22 cellular contexts compared by ENCODE assay signal in the genomic region with DNA sequence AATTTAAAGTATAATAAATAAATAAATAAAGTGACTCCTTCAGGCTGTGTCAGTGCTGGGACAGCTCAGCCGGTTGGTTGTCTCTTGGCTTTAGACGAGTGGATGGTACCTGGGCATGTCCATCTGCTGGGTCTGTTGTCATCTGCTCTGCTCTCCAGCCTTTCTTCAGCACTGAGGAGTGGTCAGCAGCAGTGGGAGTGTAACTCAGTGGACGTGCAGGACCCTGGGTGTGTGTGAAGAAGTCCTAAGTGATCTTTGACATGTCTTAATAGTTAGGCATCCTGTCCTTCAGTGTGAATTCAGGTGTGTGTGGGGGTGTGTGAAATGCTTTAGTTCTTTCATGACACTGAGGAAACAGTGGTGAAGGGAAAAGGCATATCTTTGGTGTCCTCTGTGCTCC. TPM values are rescaled to one million over a fixed set of nuclear protein-coding genes. Genes with fewer than 3 reads are reported as not detected.
DNase-seq lines count a peak whose midpoint lies in the region; ATAC-seq and TF ChIP-seq lines count a peak whose summit lies in the region.
"Had no signal": no experiment of that assay in that cellular context is flagged by ENCODE, and none has a peak within 500 bp of the region (broad histone marks: within the 10 kb centered on the region; RNA-seq: fewer than 3 reads in every experiment).

No MANE protein-coding gene starts in this region.

- H3K79me1 ChIP-seq in trophoblast cell (ENCODE audit: low read length) = no peaks in the 10 kb centered on the region

- peak overlapping the region; percentile 0 for H3K4ac ChIP-seq in trophoblast cell (ENCODE audit: low read depth, low read length)

- H3K27ac ChIP-seq in GM23248 = peak overlapping the region; percentile 93
- peak overlapping the region; percentile 91 for H3K27ac ChIP-seq in PC-3 (ENCODE audit: low read length)
- H3K27ac ChIP-seq in epithelial cell of prostate = peak overlapping the region; percentile 26
- H3K27ac ChIP-seq in trophoblast cell (ENCODE audit: low read depth, low read length) = no peak overlapping the region
- H3K27ac ChIP-seq in tibial artery = no peak overlapping the region
- H3K27ac ChIP-seq in A673 (ENCODE audit: low read depth, low read length, poor library complexity, severe bottlenecking) = no peak overlapping the region
- H3K27ac ChIP-seq: HL-60, neural progenitor cell had no signal

- WGBS in GM23248 (ENCODE audit: low coverage in 1 of 2, low lambda C conversion rate in 2 of 2, missing lambda C conversion rate in 2 of 2), 2 experiments = 75 to 77% methylated on average over 3 of the region's 3 CpGs
- no CpG with 5 or more reads among the region's 3 CpGs for WGBS in trophoblast cell (ENCODE audit: extremely low coverage, insufficient coverage, insufficient read length)

- TF ChIP-seq CTCF in PC-3 (conservative IDR thresholded peaks at IDR 0.05; ENCODE audit: low read depth, low read length) (no peak), tibial artery (IDR thresholded peaks at IDR 0.05) (no peak), A673 (conservative IDR thresholded peaks at IDR 0.05; ENCODE audit: low read depth, low read length) (no peak)

- H3F3A ChIP-seq in GM23248 (ENCODE audit: insufficient read depth) (peaks cover 69% of the 10 kb centered on the region), PC-3 (ENCODE audit: low read length, unreplicated experiment) (peaks cover 18% of the 10 kb centered on the region)

- POLR2A ChIA-PET in PC-3 (lab: Charles Lee; ENCODE audit: unreplicated experiment) (no interaction called here), A673 (lab: Charles Lee; ENCODE audit: low non-redundant PET) (no interaction called here)

- H2BK120ac ChIP-seq in trophoblast cell (ENCODE audit: insufficient read depth, low read length, poor library complexity) = no peak overlapping the region

- no peak for ATAC-seq in PC-3
- ATAC-seq: activated CD4-positive, CD25-positive, alpha-beta regulatory T cell treated with anti-CD3 and anti-CD28 coated beads, Interleukin-2, amount 50 U/mL, for 24 hours; left lobe of liver had no signal

- CTCF ChIA-PET in PC-3 (lab: Charles Lee) = no interaction called here
- CTCF ChIA-PET in A673 (lab: Charles Lee) = no interaction called here

- no peak overlapping the region for H3K18ac ChIP-seq in trophoblast cell (ENCODE audit: low read length)

- H3K23ac ChIP-seq in trophoblast cell (ENCODE audit: low read length) = no peak overlapping the region

- no peak overlapping the region for H4K91ac ChIP-seq in trophoblast cell (ENCODE audit: low read depth, low read length)

- BruUV-seq in PC-3 (replicated peaks; lab: Mats Ljungman, UMichigan) = no TSS peak
- no TSS peak for BruUV-seq in A673 (replicated peaks; lab: Mats Ljungman, UMichigan)

- H3K27me3 ChIP-seq in GM23248 (replicated peaks; ENCODE audit: insufficient read depth) = no peaks in the 10 kb centered on the region
- H3K27me3 ChIP-seq in PC-3 (ENCODE audit: low read length) = no peaks in the 10 kb centered on the region
- no peaks in the 10 kb centered on the region for H3K27me3 ChIP-seq in trophoblast cell (ENCODE audit: insufficient read depth, low read length)
- no peaks in the 10 kb centered on the region for H3K27me3 ChIP-seq in tibial artery
- no peaks in the 10 kb centered on the region for H3K27me3 ChIP-seq in A673 (replicated peaks; ENCODE audit: insufficient read depth, low read depth, low read length, poor library complexity)
- H3K27me3 ChIP-seq: neural progenitor cell, vagina had no signal

- H3K9me2 ChIP-seq in GM23248 (ENCODE audit: insufficient read depth) (no peaks in the 10 kb centered on the region), PC-3 (replicated peaks; ENCODE audit: low read length) (no peaks in the 10 kb centered on the region)

- H4K20me1 ChIP-seq in GM23248 (ENCODE audit: insufficient read depth) (0 out of 2 replicates have a peak, but pooled peaks cover 3% of the 10 kb centered on the region), PC-3 (ENCODE audit: low read length) (no peaks in the 10 kb centered on the region)

- H2AFZ ChIP-seq in GM23248 (no peak overlapping the region), PC-3 (ENCODE audit: low read length) (no peak overlapping the region), trophoblast cell (ENCODE audit: insufficient read depth, low read length, poor library complexity) (no peak overlapping the region)
- H2AFZ ChIP-seq: neural progenitor cell had no signal

- H4K12ac ChIP-seq in trophoblast cell (ENCODE audit: low read depth, low read length) = no peak overlapping the region

- no peak overlapping the region for H2BK5ac ChIP-seq in trophoblast cell (ENCODE audit: low read depth, low read length, poor library complexity)

- no peak overlapping the region for H3K4me3 ChIP-seq in GM23248
- H3K4me3 ChIP-seq in PC-3 (ENCODE audit: low read length) = no peak overlapping the region
- no peak overlapping the region for H3K4me3 ChIP-seq in trophoblast cell (ENCODE audit: low read depth, low read length)
- H3K4me3 ChIP-seq in tibial artery = no peak overlapping the region
- H3K4me3 ChIP-seq in A673 (ENCODE audit: low read depth, low read length, poor library complexity, severe bottlenecking) = no peak overlapping the region
- H3K4me3 ChIP-seq: neural progenitor cell, vagina had no signal

- no peak overlapping the region for H4K8ac ChIP-seq in trophoblast cell (ENCODE audit: low read depth, low read length)

- H3K4me1 ChIP-seq in GM23248 (ENCODE audit: insufficient read depth) (peaks cover 88% of the 10 kb centered on the region), PC-3 (ENCODE audit: insufficient read depth, low read length) (peaks cover 91% of the 10 kb centered on the region), trophoblast cell (ENCODE audit: control insufficient read depth in 1 of 2, insufficient read depth in 2 of 2, low read length in 2 of 2) (peaks cover 6 to 17% of the 10 kb centered on the region in 2 experiments), tibial artery (peaks cover 0 to 90% (median 48%) of the 10 kb centered on the region in 4 donors), A673 (ENCODE audit: insufficient read depth, low read length, poor library complexity, severe bottlenecking) (peaks cover 48% of the 10 kb centered on the region)
- H3K4me1 ChIP-seq: neural progenitor cell had no signal

- H2AK5ac ChIP-seq in trophoblast cell (ENCODE audit: low read length) = no peak overlapping the region

- H3K79me2 ChIP-seq in GM23248 (ENCODE audit: insufficient read depth) (peaks cover 82% of the 10 kb centered on the region), PC-3 (ENCODE audit: low read length) (peaks cover 86% of the 10 kb centered on the region), trophoblast cell (ENCODE audit: control insufficient read depth, insufficient read depth, low read length, poor library complexity) (peaks cover 15% of the 10 kb centered on the region)

- DNase-seq in GM23248 (no peak), PC-3 (no peak), epithelial cell of prostate (ENCODE audit: low read depth, low spot score) (no peak), trophoblast cell (no peak), NCI-H510A treated with DMSO at 0.1 percent for 48 hours (lab: John Stamatoyannopoulos, UW) (no peak), tibial artery (no peak), NCI-H1417 treated with DMSO at 0.1 percent for 48 hours (lab: John Stamatoyannopoulos, UW) (no peak), A673 (ENCODE audit: low spot score) (no peak)
- DNase-seq: activated CD8-positive, alpha-beta memory T cell treated with anti-CD3 and anti-CD28 coated beads for 24 hours; activated naive CD4-positive, alpha-beta T cell treated with anti-CD3 and anti-CD28 coated beads for 36 hours; activated T-cell treated with anti-CD3 and anti-CD28 coated beads, Interleukin-2, amount 50 U/mL, for 48 hours; amygdala; CD4-positive, CD25-positive, alpha-beta regulatory T cell; DMS153; GDM1; NCI-H1694; stimulated activated CD8-positive, alpha-beta memory T cell treated with anti-CD3 and anti-CD28 coated beads, Interleukin-4, amount 100 ng/mL, for 48 hours had no signal

- no peak overlapping the region for H3K14ac ChIP-seq in trophoblast cell (ENCODE audit: low read length)

- no peak overlapping the region for H2BK12ac ChIP-seq in trophoblast cell (ENCODE audit: low read length)

- H3K9me3 ChIP-seq in GM23248 (ENCODE audit: low read depth) = no peaks in the 10 kb centered on the region
- no peaks in the 10 kb centered on the region for H3K9me3 ChIP-seq in PC-3 (ENCODE audit: low read length)
- H3K9me3 ChIP-seq in trophoblast cell (ENCODE audit: insufficient read depth, low read depth, low read length) = no peaks in the 10 kb centered on the region
- no peaks in the 10 kb centered on the region for H3K9me3 ChIP-seq in tibial artery
- H3K9me3 ChIP-seq in A673 (ENCODE audit: low read depth, low read length, poor library complexity, severe bottlenecking) = no peaks in the 10 kb centered on the region
- H3K9me3 ChIP-seq: vagina had no signal

- intact Hi-C loops in PC-3 (cut with micrococcal nuclease) (no loop called here), tibial artery (cut with DNase I; ENCODE audit: low total_unique reads) (no loop called here), A673 (cut with micrococcal nuclease; ENCODE audit: unreplicated experiment) (loop anchor here (5.0 kb wide), 1 partner anchor 85 kb away; no protein-coding TSS in a partner anchor)

- H3K9ac ChIP-seq in GM23248 (no peak overlapping the region), PC-3 (ENCODE audit: low read length) (no peak overlapping the region), trophoblast cell (ENCODE audit: low read length) (no peak overlapping the region)
- H3K9ac ChIP-seq: neural progenitor cell had no signal

- in situ Hi-C loops in GM23248 (cut with MboI) = no loop called here

- H3K4me2 ChIP-seq in GM23248 (ENCODE audit: unreplicated experiment) = peak overlapping the region; percentile 90
- H3K4me2 ChIP-seq in PC-3 (ENCODE audit: low read length) = no peak overlapping the region
- no peak overlapping the region for H3K4me2 ChIP-seq in trophoblast cell (ENCODE audit: low read length)
- H3K4me2 ChIP-seq: neural progenitor cell had no signal

- no peaks in the 10 kb centered on the region for H3K36me3 ChIP-seq in GM23248 (ENCODE audit: low read depth)
- peaks cover 5% of the 10 kb centered on the region; the same call in 1 of the 2 replicates for H3K36me3 ChIP-seq in PC-3 (ENCODE audit: low read depth, low read length)
- peaks cover 0 to under 1% of the 10 kb centered on the region in 2 experiments for H3K36me3 ChIP-seq in trophoblast cell (ENCODE audit: control insufficient read depth in 1 of 2, insufficient read depth in 2 of 2, low read length in 2 of 2)
- H3K36me3 ChIP-seq in tibial artery = no peaks in the 10 kb centered on the region
- no peaks in the 10 kb centered on the region for H3K36me3 ChIP-seq in A673 (ENCODE audit: insufficient read depth, low read length, poor library complexity, severe bottlenecking)
- H3K36me3 ChIP-seq: neural progenitor cell, vagina had no signal

RNA-seq across cellular contexts. Expression of a gene that starts 24.3 kb away (rescaled TPM):
- total RNA-seq in GM23248 (2014; rRNA removed; shearing (Covaris generic)) = 50.8 and 55.9 TPM in 2 replicates
- 21.8 and 22.3 TPM in 2 replicates for polyA plus RNA-seq in GM23248 (2016; fragmentation: Nextera tagmentation; extraction: Ambion mirVana)
- total RNA-seq in PC-3 (2014; rRNA removed) (32.6 and 37.9 TPM in 2 replicates), A673 (2021) (67.8 and 68.5 TPM in 2 replicates)
- polyA plus RNA-seq in trophoblast cell (2013) = 31.6 and 32.9 TPM in 2 replicates

Comparison
In these comparisons a context has a peak if more than half of its experiments do, and no peak if none do; other contexts are left out.
1. H3K27ac ChIP-seq: peak in GM23248 (single experiment), PC-3 (single experiment) and epithelial cell of prostate (single experiment); none in trophoblast cell (single experiment), tibial artery (0 of 2) and A673 (single experiment).